In genomic region chr4:189048119-189048518, GRCh38 we compare ENCODE assay signal across 22 cellular contexts.
DNase-seq lines count a peak whose midpoint lies in the region; ATAC-seq, FAIRE-seq and TF ChIP-seq lines count a peak whose summit lies in the region.
"Had no signal": no experiment of that assay in that cellular context is flagged by ENCODE, and none has a peak within 500 bp of the region (broad histone marks: within the 10 kb centered on the region; RNA-seq: fewer than 3 reads in every experiment).

No MANE protein-coding gene starts in this region.

- no peak overlapping the region for H2BK12ac ChIP-seq in H1 (ENCODE audit: low read depth, low read length)

- intact Hi-C loops in stomach (cut with DNase I; ENCODE audit: low total_unique reads), result no loop called here

- H3K4me2 ChIP-seq in Karpas-422 (ENCODE audit: low read depth, low read length, poor library complexity, severe bottlenecking) (peak overlapping the region; percentile 51), H1 (ENCODE audit: insufficient read depth in 1 of 2, low read depth in 2 of 2, low read length in 2 of 2) (no peak overlapping the region)

- no peaks in the 10 kb centered on the region for H3K4me1 Mint-ChIP-seq in activated CD4-positive, alpha-beta T cell treated with anti-CD3 and anti-CD28 coated beads, Interleukin-2, amount 10 ng/mL, durations not matched to agents 7 days and 5 days
- H3K4me1 Mint-ChIP-seq: B cell, CD14-positive monocyte had no signal

- no peak for ATAC-seq in HG03196 (IDR thresholded peaks at IDR 0.05; ENCODE audit: unreplicated experiment)
- ATAC-seq: HepG2 had no signal

- H3K23ac ChIP-seq in H1 (ENCODE audit: insufficient read length), result no peak overlapping the region

- no peak overlapping the region for H4K91ac ChIP-seq in H1 (replicated peaks; ENCODE audit: insufficient read length, low read length)

- no peak overlapping the region for H3K18ac ChIP-seq in H1 (ENCODE audit: extremely low read depth, low read length)

- no peaks in the 10 kb centered on the region for H3K36me3 Mint-ChIP-seq in activated CD4-positive, alpha-beta T cell treated with anti-CD3 and anti-CD28 coated beads, Interleukin-2, amount 10 ng/mL, durations not matched to agents 7 days and 5 days (ENCODE audit: low read depth)
- H3K36me3 Mint-ChIP-seq: CD14-positive monocyte had no signal

- TF ChIP-seq CTCF in H1 (IDR thresholded peaks at IDR 0.05; ENCODE audit: control extremely low read depth in 1 of 3, insufficient read depth in 1 of 3, low read depth in 1 of 3, low read length in 3 of 3) (no peak), GM10266 (IDR thresholded peaks at IDR 0.05; ENCODE audit: control insufficient read depth, insufficient read depth, low read depth, missing control alignments) (no peak), stomach (IDR thresholded peaks at IDR 0.05) (no peak)

- TF ChIP-seq EP300 in H1 (IDR thresholded peaks at IDR 0.05; ENCODE audit: borderline replicate concordance in 1 of 2, low read depth in 2 of 2, low read length in 2 of 2), result no peak
- no peak for TF ChIP-seq EP300 in stomach (IDR thresholded peaks at IDR 0.05)

- H3K23me2 ChIP-seq in H1 (ENCODE audit: low read depth, low read length), result no peaks in the 10 kb centered on the region

- H4K5ac ChIP-seq in H1 (ENCODE audit: insufficient read length, low read depth, low read length), result peak overlapping the region; percentile 67

- H3K4me1 ChIP-seq in Karpas-422 (ENCODE audit: low read length) (peaks cover 67% of the 10 kb centered on the region), H1 (replicated peaks in 1 of 4; ENCODE audit: control insufficient read depth in 3 of 4, insufficient read depth in 4 of 4, low read length in 3 of 4) (peaks cover 0 to 23% (median 8%) of the 10 kb centered on the region in 4 experiments; a peak in 6 of 7 replicates), stomach (peaks cover 0 to 11% (median 2%) of the 10 kb centered on the region in 4 donors)
- H3K4me1 ChIP-seq: Peyer's patch had no signal

- H4K20me1 ChIP-seq in Karpas-422 (ENCODE audit: insufficient read depth, low read depth, low read length) (no peaks in the 10 kb centered on the region), H1 (replicated peaks in 1 of 2; ENCODE audit: control insufficient read depth in 1 of 2, insufficient read depth in 2 of 2, low read length in 2 of 2) (no peaks in the 10 kb centered on the region)

- POLR2A ChIA-PET in H1 (lab: Charles Lee; ENCODE audit: partially characterized antibody), result interaction anchor here (2.1 kb wide), 1 partner anchor 12 kb away, joined by 8 read pairs; no protein-coding TSS in a partner anchor
- POLR2A ChIA-PET in activated CD4-positive, alpha-beta T cell treated with anti-CD3 and anti-CD28 coated beads, Interleukin-2, amount 10 ng/mL, durations not matched to agents 7 days and 5 days (lab: Charles Lee), result no interaction called here

- H3K9ac ChIP-seq in Karpas-422 (ENCODE audit: low read length), result peak overlapping the region; percentile 47; the same call in 1 of the 2 replicates
- no peak overlapping the region for H3K9ac ChIP-seq in H1 (replicated peaks in 1 of 4; ENCODE audit: extremely low read depth in 1 of 4, low read depth in 3 of 4, low read length in 3 of 4)

- no peak overlapping the region for H3K56ac ChIP-seq in H1 (replicated peaks; ENCODE audit: insufficient read length, low read depth, low read length)

- no peak overlapping the region for H4K8ac ChIP-seq in H1 (ENCODE audit: extremely low read depth, insufficient read depth, low read length)

- no peak for FAIRE-seq in H1 (lab: Jason Lieb, UNC)
- FAIRE-seq: GM12891, HepG2 had no signal

- H3K79me2 ChIP-seq in Karpas-422 (ENCODE audit: low read length) (no peaks in the 10 kb centered on the region), H1 (ENCODE audit: control insufficient read depth in 1 of 2, insufficient read depth in 2 of 2, low read length in 2 of 2) (no peaks in the 10 kb centered on the region)

- H3K4me3 Mint-ChIP-seq in activated CD4-positive, alpha-beta T cell treated with anti-CD3 and anti-CD28 coated beads, Interleukin-2, amount 10 ng/mL, durations not matched to agents 7 days and 5 days, result no peak overlapping the region
- H3K4me3 Mint-ChIP-seq: B cell, CD14-positive monocyte had no signal

- H3K79me1 ChIP-seq in H1 (ENCODE audit: low read depth, low read length), result no peaks in the 10 kb centered on the region

- no peaks in the 10 kb centered on the region for H3K9me3 Mint-ChIP-seq in activated CD4-positive, alpha-beta T cell treated with anti-CD3 and anti-CD28 coated beads, Interleukin-2, amount 10 ng/mL, durations not matched to agents 7 days and 5 days

- CTCF ChIA-PET in H1 (lab: Charles Lee; ENCODE audit: partially characterized antibody), result interaction anchor here (1.3 to 1.6 kb wide), 2 partner anchors 14 to 49 kb away, joined by 4 to 5 read pairs; no protein-coding TSS in a partner anchor
- CTCF ChIA-PET in activated CD4-positive, alpha-beta T cell treated with anti-CD3 and anti-CD28 coated beads, Interleukin-2, amount 10 ng/mL, durations not matched to agents 7 days and 5 days (lab: Charles Lee), result no interaction called here

- no peak overlapping the region for H2BK15ac ChIP-seq in H1 (ENCODE audit: low read length)

- 62% methylated on average over 1 of the region's 1 CpG; no CpG with 5 or more reads in 1 of the 2 experiments for WGBS in H1 (ENCODE audit: extremely low coverage in 1 of 2, insufficient coverage in 1 of 2, insufficient read length in 1 of 2, insufficient replicate concordance in 2 of 2, low coverage in 1 of 2, low lambda C conversion rate in 2 of 2, missing lambda C conversion rate in 1 of 2), 2 experiments
- WGBS in stomach, 5 donors, result 87 to 91% (median 88%) methylated on average over 1 of the region's 1 CpG

- H3K9me3 ChIP-seq in Karpas-422 (ENCODE audit: low read length) (no peaks in the 10 kb centered on the region), H1 (ENCODE audit: insufficient read depth in 2 of 2, low read depth in 1 of 2, low read length in 1 of 2) (no peaks in the 10 kb centered on the region), stomach (no peaks in the 10 kb centered on the region)

- no peak overlapping the region for H2AK5ac ChIP-seq in H1 (ENCODE audit: low read depth, low read length)

- no peak overlapping the region; the same call in 1 of the 2 replicates for H2BK5ac ChIP-seq in H1 (ENCODE audit: low read depth, low read length)

- H2BK20ac ChIP-seq in H1 (ENCODE audit: low read length), result no peak overlapping the region

- no peak overlapping the region for H3K14ac ChIP-seq in H1 (ENCODE audit: insufficient read length)

- TF ChIP-seq RAD21 in H1 (IDR thresholded peaks at IDR 0.05 in 1 of 2, conservative IDR thresholded peaks at IDR 0.05 in 1 of 2; ENCODE audit: low read depth in 2 of 2, low read length in 2 of 2), result no peak

- H3K4me3 ChIP-seq in Karpas-422 (ENCODE audit: low read length), result no peak overlapping the region
- H3K4me3 ChIP-seq in H1 (ENCODE audit: extremely low read depth in 1 of 4, insufficient read depth in 2 of 4, low read depth in 3 of 4, low read length in 4 of 4), result no peak overlapping the region
- no peak overlapping the region for H3K4me3 ChIP-seq in stomach
- H3K4me3 ChIP-seq: Peyer's patch had no signal

- H3K27ac Mint-ChIP-seq in activated CD4-positive, alpha-beta T cell treated with anti-CD3 and anti-CD28 coated beads, Interleukin-2, amount 10 ng/mL, durations not matched to agents 7 days and 5 days, result no peak overlapping the region
- H3K27ac Mint-ChIP-seq: B cell had no signal

- no peaks in the 10 kb centered on the region for H3K27me3 ChIP-seq in Karpas-422 (ENCODE audit: low read length)
- no peaks in the 10 kb centered on the region for H3K27me3 ChIP-seq in H1 (replicated peaks in 1 of 4; ENCODE audit: control insufficient read depth in 3 of 4, extremely low read depth in 1 of 4, insufficient read depth in 3 of 4, low read length in 3 of 4)
- no peaks in the 10 kb centered on the region for H3K27me3 ChIP-seq in stomach
- H3K27me3 ChIP-seq: Peyer's patch had no signal

- H3K4ac ChIP-seq in H1 (replicated peaks; ENCODE audit: insufficient read length, low read depth, low read length), result no peak overlapping the region

- H3K27ac ChIP-seq in Karpas-422 (ENCODE audit: low read length) (peak overlapping the region; percentile 99), H1 (ENCODE audit: low read depth, low read length) (no peak overlapping the region), stomach (no peak overlapping the region)
- H3K27ac ChIP-seq: Peyer's patch had no signal

- no peaks in the 10 kb centered on the region for H3K9me2 ChIP-seq in Karpas-422 (replicated peaks; ENCODE audit: insufficient read depth, low read length)

- no peak overlapping the region for H2BK120ac ChIP-seq in H1 (replicated peaks; ENCODE audit: low read depth, low read length)

- DNase-seq in NCI-H526 treated with DMSO at 0.1 percent for 48 hours (lab: John Stamatoyannopoulos, UW), result peak; percentile 3
- DNase-seq in NCI-H526 (lab: John Stamatoyannopoulos, UW), result no peak
- DNase-seq in Karpas-422, result no peak
- DNase-seq in H1 (ENCODE audit: low read depth in 1 of 2, low spot score in 2 of 2), result no peak
- no peak for DNase-seq in GM10266 (ENCODE audit: extremely low spot score)
- no peak for DNase-seq in activated CD4-positive, alpha-beta T cell treated with anti-CD3 and anti-CD28 coated beads, Interleukin-2, amount 10 ng/mL, durations not matched to agents 7 days and 5 days
- no peak for DNase-seq in stomach
- DNase-seq: 8988T, DMS79 treated with DMSO at 0.1 percent for 48 hours, GOT3, KBM-7, NCI-H1105 treated with DMSO at 0.1 percent for 48 hours, NCI-H2029 treated with DMSO at 0.1 percent for 48 hours, NCI-H226, NCI-H510A treated with DMSO at 0.1 percent for 48 hours, NCI-H82, Peyer's patch had no signal

- H3K36me3 ChIP-seq in Karpas-422 (ENCODE audit: insufficient read depth, low read length) (no peaks in the 10 kb centered on the region), H1 (ENCODE audit: control insufficient read depth in 2 of 4, insufficient read depth in 4 of 4, low read length in 3 of 4) (no peaks in the 10 kb centered on the region), stomach (no peaks in the 10 kb centered on the region)
- H3K36me3 ChIP-seq: Peyer's patch had no signal

- H2AFZ ChIP-seq in Karpas-422 (ENCODE audit: low read length) (no peak overlapping the region), H1 (ENCODE audit: low read length) (no peak overlapping the region; the same call in 1 of the 2 replicates)

- H3K27me3 Mint-ChIP-seq in activated CD4-positive, alpha-beta T cell treated with anti-CD3 and anti-CD28 coated beads, Interleukin-2, amount 10 ng/mL, durations not matched to agents 7 days and 5 days, result no peaks in the 10 kb centered on the region
- H3K27me3 Mint-ChIP-seq: B cell had no signal

- TF ChIP-seq POLR2A in H1 (IDR thresholded peaks at IDR 0.05; ENCODE audit: control extremely low read depth in 1 of 2, low read depth in 2 of 2, low read length in 2 of 2) (no peak), stomach (IDR thresholded peaks at IDR 0.05) (no peak)

TF ChIP-seq in H1, 55 proteins besides CTCF, POLR2A, EP300 and RAD21 (continues in another document):
- TF ChIP-seq TBP (IDR thresholded peaks at IDR 0.05; ENCODE audit: low read depth, low read length), result no peak
- no peak for TF ChIP-seq KDM5A (IDR thresholded peaks at IDR 0.05; ENCODE audit: low read length)
- TF ChIP-seq SIRT6 (IDR thresholded peaks at IDR 0.05; ENCODE audit: low read length), result no peak
- TF ChIP-seq POLR2AphosphoS5 (IDR thresholded peaks at IDR 0.05; ENCODE audit: low read depth, low read length), result no peak
- TF ChIP-seq SAP30 (IDR thresholded peaks at IDR 0.05; ENCODE audit: insufficient read depth, insufficient replicate concordance, low read length), result no peak
